Comparison of ENCODE assay signal across 26 cellular contexts in the genomic region with DNA sequence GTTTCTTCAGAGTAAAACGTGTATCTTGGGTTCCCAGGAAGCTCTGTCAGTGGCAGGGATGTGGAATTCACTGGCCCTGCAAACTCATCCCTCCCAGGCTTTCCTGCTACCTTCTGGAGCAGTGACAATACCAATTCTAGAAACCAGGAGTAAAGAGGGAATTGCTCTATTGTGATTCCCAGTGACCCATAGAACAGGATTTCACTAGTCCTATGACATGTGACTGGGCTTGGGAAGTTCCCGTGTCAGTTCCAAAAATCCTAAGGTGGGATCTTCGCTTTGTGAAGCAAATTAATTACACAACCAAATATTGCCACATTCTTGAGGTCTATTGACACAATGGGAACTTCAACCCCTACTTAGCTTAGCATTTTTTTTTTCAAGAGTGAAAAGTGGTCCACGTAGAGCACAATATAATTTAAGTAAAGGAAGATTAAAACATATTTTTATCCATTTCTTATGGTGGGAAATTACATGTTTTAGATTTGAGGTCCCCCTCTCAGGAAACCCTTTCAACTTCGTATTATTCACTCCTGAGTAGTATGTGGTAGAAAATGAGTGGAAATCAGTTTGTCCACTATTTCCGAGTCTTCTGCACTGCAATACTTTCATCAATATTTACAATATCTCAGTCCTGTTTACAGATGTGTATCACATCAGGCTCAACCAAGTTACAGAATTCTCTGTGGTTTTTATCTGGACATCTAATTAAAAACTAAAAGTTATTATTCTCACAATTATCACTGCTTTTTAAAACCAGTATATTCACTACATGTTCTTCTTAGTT.
DNase-seq lines count a peak whose midpoint lies in the region; FAIRE-seq and TF ChIP-seq lines count a peak whose summit lies in the region.
"Had no signal": no experiment of that assay in that cellular context is flagged by ENCODE, and none has a peak within 500 bp of the region (broad histone marks: within the 10 kb centered on the region; RNA-seq: fewer than 3 reads in every experiment).

No MANE protein-coding gene starts in this region.

- H3K14ac ChIP-seq in H1 (ENCODE audit: insufficient read length) = no peak overlapping the region

- H4K8ac ChIP-seq in H1 (ENCODE audit: extremely low read depth, insufficient read depth, low read length) = no peak overlapping the region

- no peak overlapping the region for H4K5ac ChIP-seq in H1 (ENCODE audit: insufficient read length, low read depth, low read length)

- no peak overlapping the region for H3K23ac ChIP-seq in H1 (ENCODE audit: insufficient read length)

- H3K9me3 ChIP-seq in SJSA1 (replicated peaks) = no peaks in the 10 kb centered on the region
- H3K9me3 ChIP-seq in H1 (ENCODE audit: insufficient read depth in 2 of 2, low read depth in 1 of 2, low read length in 1 of 2) = no peaks in the 10 kb centered on the region
- H3K9me3 ChIP-seq: BLaER1, breast epithelium, upper lobe of right lung had no signal

- peak in 1 of 2 experiments; percentile 6 for DNase-seq in SJSA1 (ENCODE audit: low read depth in 1 of 2, low spot score in 2 of 2)
- no peak for DNase-seq in H1 (ENCODE audit: low read depth in 1 of 2, low spot score in 2 of 2)
- DNase-seq in iPS-NIHi7 (ENCODE audit: extremely low spot score) = peak; percentile 26
- peak; percentile 58 for DNase-seq in renal cortical epithelial cell (ENCODE audit: low read depth)
- DNase-seq in activated CD8-positive, alpha-beta memory T cell treated with anti-CD3 and anti-CD28 coated beads for 24 hours = no peak
- DNase-seq in HTR-8/SVneo (ENCODE audit: insufficient read length, low spot score) = no peak
- DNase-seq in GF-D8 (lab: John Stamatoyannopoulos, UW) = no peak
- DNase-seq in RPMI8226 = no peak
- DNase-seq: activated CD4-positive, alpha-beta T cell treated with anti-CD3 and anti-CD28 coated beads, Interleukin-2, amount 50 U/mL, for 48 hours; activated CD4-positive, CD25-positive, alpha-beta regulatory T cell; activated CD8-positive, alpha-beta memory T cell treated with anti-CD3 and anti-CD28 coated beads, Interleukin-2, amount 50 U/mL, for 4 hours; activated naive CD4-positive, alpha-beta T cell treated with anti-CD3 and anti-CD28 coated beads, Interleukin-2, amount 10 ng/mL, durations not matched to agents 7 days and 5 days; amniotic stem cell; DMS 273 treated with DMSO at 0.1 percent for 48 hours; naive thymus-derived CD8-positive, alpha-beta T cell; NCI-H446 treated with DMSO at 0.1 percent for 48 hours; NCI-H774; occipital lobe; SIG-M5; stimulated activated naive B cell treated with anti-CD40 and anti-IgM and Interleukin-4, amounts not matched to agents 10 μg/mL and 1 μg/mL and 100 μg/mL, for 72 hours; upper lobe of right lung had no signal

- no peak for TF ChIP-seq POLR2A in H1 (IDR thresholded peaks at IDR 0.05; ENCODE audit: control extremely low read depth in 1 of 2, low read depth in 2 of 2, low read length in 2 of 2)

- POLR2A ChIA-PET in H1 (lab: Charles Lee; ENCODE audit: partially characterized antibody) = no interaction called here

- no peak overlapping the region for H4K91ac ChIP-seq in H1 (replicated peaks; ENCODE audit: insufficient read length, low read length)

- no peak overlapping the region for H2AK5ac ChIP-seq in H1 (ENCODE audit: low read depth, low read length)

- no peak for TF ChIP-seq RAD21 in H1 (IDR thresholded peaks at IDR 0.05 in 1 of 2, conservative IDR thresholded peaks at IDR 0.05 in 1 of 2; ENCODE audit: low read depth in 2 of 2, low read length in 2 of 2)

- H3K18ac ChIP-seq in H1 (ENCODE audit: extremely low read depth, low read length) = no peak overlapping the region

- TF ChIP-seq EP300 in H1 (IDR thresholded peaks at IDR 0.05; ENCODE audit: borderline replicate concordance in 1 of 2, low read depth in 2 of 2, low read length in 2 of 2) = no peak

- H2BK15ac ChIP-seq in H1 (ENCODE audit: low read length) = no peak overlapping the region

- no peak overlapping the region for H2BK20ac ChIP-seq in H1 (ENCODE audit: low read length)

- H3K79me1 ChIP-seq in H1 (ENCODE audit: low read depth, low read length) = no peaks in the 10 kb centered on the region

- WGBS in H1 (ENCODE audit: extremely low coverage in 1 of 2, insufficient coverage in 1 of 2, insufficient read length in 1 of 2, insufficient replicate concordance in 2 of 2, low coverage in 1 of 2, low lambda C conversion rate in 2 of 2, missing lambda C conversion rate in 1 of 2), 2 experiments = 78% methylated on average over 6 of the region's 6 CpGs; no CpG with 5 or more reads in 1 of the 2 experiments

- no peak for TF ChIP-seq CTCF in H1 (IDR thresholded peaks at IDR 0.05; ENCODE audit: control extremely low read depth in 1 of 3, insufficient read depth in 1 of 3, low read depth in 1 of 3, low read length in 3 of 3)

- H3K4me2 ChIP-seq in H1 (ENCODE audit: insufficient read depth in 1 of 2, low read depth in 2 of 2, low read length in 2 of 2) = no peak overlapping the region
- H3K4me2 ChIP-seq: BLaER1 had no signal

- no peak overlapping the region for H3K56ac ChIP-seq in H1 (replicated peaks; ENCODE audit: insufficient read length, low read depth, low read length)

- H2AFZ ChIP-seq in H1 (ENCODE audit: low read length) = no peak overlapping the region

- no peaks in the 10 kb centered on the region for H3K23me2 ChIP-seq in H1 (ENCODE audit: low read depth, low read length)

- H3K4me3 ChIP-seq in SJSA1 (no peak overlapping the region), H1 (ENCODE audit: extremely low read depth in 1 of 4, insufficient read depth in 2 of 4, low read depth in 3 of 4, low read length in 4 of 4) (no peak overlapping the region)
- H3K4me3 ChIP-seq: BLaER1, breast epithelium, skin epidermis, upper lobe of right lung had no signal

- no peak overlapping the region for H3K4ac ChIP-seq in H1 (replicated peaks; ENCODE audit: insufficient read length, low read depth, low read length)

- peak; percentile 65 for FAIRE-seq in H1 (lab: Jason Lieb, UNC)
- no peak for FAIRE-seq in HTR-8/SVneo (lab: Jason Lieb, UNC)
- FAIRE-seq: keratinocyte, RCC 7860 had no signal

- no peak overlapping the region for H3K9ac ChIP-seq in H1 (replicated peaks in 1 of 4; ENCODE audit: extremely low read depth in 1 of 4, low read depth in 3 of 4, low read length in 3 of 4)
- H3K9ac ChIP-seq: BLaER1 had no signal

- H4K20me1 ChIP-seq in H1 (replicated peaks in 1 of 2; ENCODE audit: control insufficient read depth in 1 of 2, insufficient read depth in 2 of 2, low read length in 2 of 2) = no peaks in the 10 kb centered on the region
- H4K20me1 ChIP-seq: BLaER1 had no signal

- no peaks in the 10 kb centered on the region for H3K79me2 ChIP-seq in H1 (ENCODE audit: control insufficient read depth in 1 of 2, insufficient read depth in 2 of 2, low read length in 2 of 2)

- H2BK12ac ChIP-seq in H1 (ENCODE audit: low read depth, low read length) = no peak overlapping the region

- CTCF ChIA-PET in H1 (lab: Charles Lee; ENCODE audit: partially characterized antibody) = no interaction called here

- no peak overlapping the region for H2BK120ac ChIP-seq in H1 (replicated peaks; ENCODE audit: low read depth, low read length)

- no peaks in the 10 kb centered on the region for H3K36me3 ChIP-seq in SJSA1
- no peaks in the 10 kb centered on the region for H3K36me3 ChIP-seq in H1 (ENCODE audit: control insufficient read depth in 2 of 4, insufficient read depth in 4 of 4, low read length in 3 of 4)
- H3K36me3 ChIP-seq: BLaER1, breast epithelium, upper lobe of right lung had no signal

- H3K4me1 ChIP-seq in SJSA1 (replicated peaks) = peaks cover 17% of the 10 kb centered on the region
- no peaks in the 10 kb centered on the region; a peak in 1 of 7 replicates for H3K4me1 ChIP-seq in H1 (replicated peaks in 1 of 4; ENCODE audit: control insufficient read depth in 3 of 4, insufficient read depth in 4 of 4, low read length in 3 of 4)
- H3K4me1 ChIP-seq: BLaER1, breast epithelium, upper lobe of right lung had no signal

- peak overlapping the region; percentile 68 for H3K27ac ChIP-seq in SJSA1
- no peak overlapping the region for H3K27ac ChIP-seq in H1 (ENCODE audit: low read depth, low read length)
- H3K27ac ChIP-seq: BLaER1, breast epithelium, skin epidermis, upper lobe of right lung had no signal

- no peaks in the 10 kb centered on the region for H3K27me3 ChIP-seq in SJSA1 (replicated peaks)
- no peaks in the 10 kb centered on the region for H3K27me3 ChIP-seq in H1 (replicated peaks in 1 of 4; ENCODE audit: control insufficient read depth in 3 of 4, extremely low read depth in 1 of 4, insufficient read depth in 3 of 4, low read length in 3 of 4)
- H3K27me3 ChIP-seq: BLaER1, breast epithelium, upper lobe of right lung had no signal

- no peak overlapping the region for H2BK5ac ChIP-seq in H1 (ENCODE audit: low read depth, low read length)

TF ChIP-seq in H1, 55 proteins besides CTCF, POLR2A, EP300 and RAD21:
- TF ChIP-seq CHD2 (IDR thresholded peaks at IDR 0.05; ENCODE audit: low read length) = no peak
- TF ChIP-seq BCL11A (IDR thresholded peaks at IDR 0.05; ENCODE audit: low read depth in 2 of 2, low read length in 2 of 2) = no peak
- no peak for TF ChIP-seq SAP30 (IDR thresholded peaks at IDR 0.05; ENCODE audit: insufficient read depth, insufficient replicate concordance, low read length)
- TF ChIP-seq JUN (IDR thresholded peaks at IDR 0.05; ENCODE audit: low read depth, low read length) = no peak
- TF ChIP-seq SUZ12 (IDR thresholded peaks at IDR 0.05; ENCODE audit: low read length) = no peak

Comparison
In these comparisons a context has a peak if more than half of its experiments do, and no peak if none do; other contexts are left out.
1. DNase-seq: peak in iPS-NIHi7 (single experiment) and renal cortical epithelial cell (single experiment); none in H1 (0 of 2), activated CD8-positive, alpha-beta memory T cell treated with anti-CD3 and anti-CD28 coated beads for 24 hours (single experiment), HTR-8/SVneo (single experiment), GF-D8 (single experiment) and RPMI8226 (single experiment).